16 cellular contexts compared by ENCODE assay signal in the genomic region with DNA sequence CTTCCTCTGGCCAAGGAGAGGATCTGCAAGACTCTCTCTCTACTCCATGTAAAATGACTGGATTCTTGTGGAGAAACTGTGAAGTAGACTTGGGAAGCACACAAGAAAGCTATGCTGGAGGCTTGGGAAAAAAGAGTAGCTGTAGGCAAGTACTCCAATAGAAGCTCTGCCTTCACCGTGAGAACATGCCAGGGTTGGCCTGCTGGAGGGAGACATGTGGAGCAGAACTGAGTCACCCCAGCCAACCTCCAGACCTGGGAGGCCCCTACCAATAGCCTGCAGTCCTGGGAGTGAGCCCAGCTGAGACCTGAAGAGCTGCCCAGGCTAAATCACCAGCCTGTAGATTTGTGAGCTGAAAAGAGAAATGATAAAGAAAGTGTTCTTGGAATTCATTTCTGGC.
DNase-seq lines count a peak whose midpoint lies in the region; ATAC-seq, FAIRE-seq and TF ChIP-seq lines count a peak whose summit lies in the region.
"Had no signal": no experiment of that assay in that cellular context is flagged by ENCODE, and none has a peak within 500 bp of the region (broad histone marks: within the 10 kb centered on the region; RNA-seq: fewer than 3 reads in every experiment).

No MANE protein-coding gene starts in this region.

- no peak for TF ChIP-seq RAD21 in HepG2 (CRISPR knock-in tag; IDR thresholded peaks at IDR 0.05)

- intact Hi-C loops in ascending aorta (cut with DNase I) (no loop called here), HepG2 (cut with micrococcal nuclease; ENCODE audit: unreplicated experiment) (no loop called here)
- intact Hi-C loops in activated CD4-positive, alpha-beta memory T cell treated with anti-CD3 and anti-CD28 coated beads for 36 hours (cut with micrococcal nuclease): no loop called here

- no peaks in the 10 kb centered on the region for H3K27me3 Mint-ChIP-seq in activated CD4-positive, alpha-beta memory T cell treated with anti-CD3 and anti-CD28 coated beads for 36 hours
- H3K27me3 Mint-ChIP-seq: dendritic cell treated with granulocyte-macrophage colony-stimulating factor and Interleukin-4, amounts not matched to agents 40 ng/mL and 50 ng/mL, for 4 days; naive B cell had no signal

- no peak for FAIRE-seq in HepG2 (lab: Jason Lieb, UNC)
- FAIRE-seq: small intestine had no signal

- ATAC-seq in HepG2: no peak

- TF ChIP-seq POLR2A in HepG2 (IDR thresholded peaks at IDR 0.05; ENCODE audit: insufficient read depth in 1 of 2, low read depth in 2 of 2, low read length in 2 of 2): no peak

- 0 out of 2 replicates have a peak, but pooled peaks cover under 1% of the 10 kb centered on the region for H3K36me3 ChIP-seq in GM23248 (ENCODE audit: low read depth)
- H3K36me3 ChIP-seq in ascending aorta: no peaks in the 10 kb centered on the region
- H3K36me3 ChIP-seq in HepG2 (replicated peaks in 1 of 2; ENCODE audit: control insufficient read depth in 1 of 2, insufficient read depth in 2 of 2, low read length in 2 of 2): peaks cover 16 to 69% of the 10 kb centered on the region in 2 experiments

- H3K36me3 Mint-ChIP-seq in activated CD4-positive, alpha-beta memory T cell treated with anti-CD3 and anti-CD28 coated beads for 36 hours: peaks cover 3% of the 10 kb centered on the region
- H3K36me3 Mint-ChIP-seq: naive B cell had no signal

- H3K27ac Mint-ChIP-seq in activated CD4-positive, alpha-beta memory T cell treated with anti-CD3 and anti-CD28 coated beads for 36 hours: no peak overlapping the region
- H3K27ac Mint-ChIP-seq: dendritic cell treated with granulocyte-macrophage colony-stimulating factor and Interleukin-4, amounts not matched to agents 40 ng/mL and 50 ng/mL, for 4 days had no signal

- H3K4me2 ChIP-seq in GM23248 (ENCODE audit: unreplicated experiment) (peak overlapping the region; percentile 44), HepG2 (ENCODE audit: low read depth, low read length) (no peak overlapping the region)

- H3K9me3 Mint-ChIP-seq in activated CD4-positive, alpha-beta memory T cell treated with anti-CD3 and anti-CD28 coated beads for 36 hours: no peaks in the 10 kb centered on the region
- H3K9me3 Mint-ChIP-seq: dendritic cell treated with granulocyte-macrophage colony-stimulating factor and Interleukin-4, amounts not matched to agents 40 ng/mL and 50 ng/mL, for 4 days had no signal

- H3K9me3 ChIP-seq in GM23248 (ENCODE audit: low read depth): no peaks in the 10 kb centered on the region
- no peaks in the 10 kb centered on the region for H3K9me3 ChIP-seq in ascending aorta
- no peaks in the 10 kb centered on the region for H3K9me3 ChIP-seq in HepG2 (ENCODE audit: low read length)
- H3K9me3 ChIP-seq: Caco-2 had no signal

- CTCF ChIA-PET in HepG2 (lab: Yijun Ruan, JAX; ENCODE audit: low intra/inter-chr PET ratio, low total read pairs): no interaction called here
- CTCF ChIA-PET in activated CD4-positive, alpha-beta memory T cell treated with anti-CD3 and anti-CD28 coated beads for 36 hours (lab: Charles Lee): no interaction called here

- H3K79me2 ChIP-seq in GM23248 (ENCODE audit: insufficient read depth) (no peaks in the 10 kb centered on the region), HepG2 (ENCODE audit: insufficient read depth, low read length) (no peaks in the 10 kb centered on the region)

- H3K4me3 ChIP-seq in GM23248 (no peak overlapping the region), ascending aorta (no peak overlapping the region), fibroblast of villous mesenchyme (ENCODE audit: low read depth, low read length) (no peak overlapping the region), skeletal muscle cell (ENCODE audit: low read depth, low read length) (no peak overlapping the region), HepG2 (replicated peaks in 1 of 3; ENCODE audit: insufficient read depth in 1 of 3, low read depth in 2 of 3, low read length in 3 of 3) (no peak overlapping the region)

- H3K4me1 Mint-ChIP-seq in activated CD4-positive, alpha-beta memory T cell treated with anti-CD3 and anti-CD28 coated beads for 36 hours (ENCODE audit: low read depth): no peaks in the 10 kb centered on the region
- H3K4me1 Mint-ChIP-seq: naive B cell had no signal

- H2AFZ ChIP-seq in GM23248: 0 out of 2 replicates have a peak overlapping the region, but pooled peaks have one; percentile 20
- H2AFZ ChIP-seq in HepG2 (ENCODE audit: low read length): no peak overlapping the region

- H3K4me3 Mint-ChIP-seq in activated CD4-positive, alpha-beta memory T cell treated with anti-CD3 and anti-CD28 coated beads for 36 hours: no peak overlapping the region
- H3K4me3 Mint-ChIP-seq: dendritic cell treated with granulocyte-macrophage colony-stimulating factor and Interleukin-4, amounts not matched to agents 40 ng/mL and 50 ng/mL, for 4 days; naive B cell had no signal

- H3K27me3 ChIP-seq in GM23248 (replicated peaks; ENCODE audit: insufficient read depth): no peaks in the 10 kb centered on the region
- no peaks in the 10 kb centered on the region for H3K27me3 ChIP-seq in ascending aorta
- H3K27me3 ChIP-seq in HepG2 (ENCODE audit: control insufficient read depth in 1 of 2, insufficient read depth in 2 of 2, low read length in 2 of 2): no peaks in the 10 kb centered on the region

- peaks cover 18% of the 10 kb centered on the region for H3K4me1 ChIP-seq in GM23248 (ENCODE audit: insufficient read depth)
- peaks cover 7 to 9% of the 10 kb centered on the region in 2 donors for H3K4me1 ChIP-seq in ascending aorta
- no peaks in the 10 kb centered on the region for H3K4me1 ChIP-seq in HepG2 (ENCODE audit: insufficient read depth, low read length)
- H3K4me1 ChIP-seq: Caco-2 had no signal

- H3K9ac ChIP-seq in GM23248 (peak overlapping the region; percentile 20; the same call in 1 of the 2 replicates), HepG2 (ENCODE audit: insufficient read depth, low read depth, low read length) (no peak overlapping the region)

- H4K20me1 ChIP-seq in GM23248 (ENCODE audit: insufficient read depth) (no peaks in the 10 kb centered on the region), HepG2 (ENCODE audit: insufficient read depth, low read length) (no peaks in the 10 kb centered on the region)

- peaks cover 16% of the 10 kb centered on the region; the same call in 1 of the 2 replicates for H3F3A ChIP-seq in GM23248 (ENCODE audit: insufficient read depth)

- H3K9me2 ChIP-seq in GM23248 (ENCODE audit: insufficient read depth): 0 out of 2 replicates have a peak, but pooled peaks cover 2% of the 10 kb centered on the region

- no TSS peak for BruUV-seq in HepG2 (replicated peaks; lab: Mats Ljungman, UMichigan)

- POLR2A ChIA-PET in HepG2 (lab: Yijun Ruan, JAX): no interaction called here
- POLR2A ChIA-PET in activated CD4-positive, alpha-beta memory T cell treated with anti-CD3 and anti-CD28 coated beads for 36 hours (lab: Charles Lee): no interaction called here

- peak overlapping the region; percentile 69 for H3K27ac ChIP-seq in GM23248
- H3K27ac ChIP-seq in ascending aorta: peak overlapping the region; percentile 56 to 78
- no peak overlapping the region for H3K27ac ChIP-seq in HepG2 (ENCODE audit: extremely low read length, insufficient read depth, low read length)
- H3K27ac ChIP-seq: VCaP had no signal

- in situ Hi-C loops in GM23248 (cut with MboI) (no loop called here), HepG2 (cut with HindIII; ENCODE audit: extremely low pct_ligation_motif_present, low pct_unique_long_range_greater_than_20kb) (no loop called here)

- no peak for TF ChIP-seq EP300 in HepG2 (IDR thresholded peaks at IDR 0.05; ENCODE audit: low read depth in 2 of 2, low read length in 2 of 2)
- TF ChIP-seq EP300 in HepG2 (CRISPR knock-in tag; IDR thresholded peaks at IDR 0.05; ENCODE audit: borderline replicate concordance): no peak

- TF ChIP-seq CTCF in ascending aorta (IDR thresholded peaks at IDR 0.05) (no peak), fibroblast of villous mesenchyme (IDR thresholded peaks at IDR 0.05; ENCODE audit: insufficient read depth, low read depth, low read length) (no peak), HepG2 (CRISPR knock-in tag; IDR thresholded peaks at IDR 0.05) (no peak)

- DNase-seq in GM23248 (peak; percentile 93), ascending aorta (ENCODE audit: low spot score in 2 of 2) (peak in 1 of 2 donors; percentile 81), fibroblast of villous mesenchyme (ENCODE audit: low read depth) (peak; percentile 73), skeletal muscle cell (ENCODE audit: low read depth) (peak; percentile 62), HepG2 (ENCODE audit: low spot score) (no peak), NOMO-1 treated with DMSO at 0.1 percent for 48 hours (lab: John Stamatoyannopoulos, UW; ENCODE audit: unreplicated experiment) (no peak), DMS79 treated with DMSO at 0.1 percent for 48 hours (lab: John Stamatoyannopoulos, UW) (no peak)
- DNase-seq in activated CD4-positive, alpha-beta memory T cell treated with anti-CD3 and anti-CD28 coated beads for 36 hours: no peak
- DNase-seq: Caco-2, MM.1S, naive B cell, NCI-H510A, SHP77 treated with DMSO at 0.1 percent for 48 hours, small intestine had no signal

- WGBS in GM23248 (ENCODE audit: low coverage in 1 of 2, low lambda C conversion rate in 2 of 2, missing lambda C conversion rate in 2 of 2), 2 experiments: 13% methylated on average over 1 of the region's 1 CpG
- 100% methylated on average over 1 of the region's 1 CpG for WGBS in HepG2 (ENCODE audit: low lambda C conversion rate)

TF ChIP-seq in HepG2, 621 proteins besides CTCF, POLR2A, EP300 and RAD21 (continues in another document):
- no peak for TF ChIP-seq ZNF747 (CRISPR knock-in tag; IDR thresholded peaks at IDR 0.05; ENCODE audit: borderline replicate concordance)
- TF ChIP-seq CREBL2 (CRISPR knock-in tag; IDR thresholded peaks at IDR 0.05; ENCODE audit: borderline replicate concordance): no peak
- TF ChIP-seq MAX (IDR thresholded peaks at IDR 0.05): no peak
- TF ChIP-seq SRSF1 (optimal IDR thresholded peaks at IDR 0.05; ENCODE audit: low read depth, low read length): no peak
- no peak for TF ChIP-seq SYNCRIP (IDR thresholded peaks at IDR 0.05; ENCODE audit: insufficient read depth, low read depth, low read length)
- TF ChIP-seq, protein P1, sequence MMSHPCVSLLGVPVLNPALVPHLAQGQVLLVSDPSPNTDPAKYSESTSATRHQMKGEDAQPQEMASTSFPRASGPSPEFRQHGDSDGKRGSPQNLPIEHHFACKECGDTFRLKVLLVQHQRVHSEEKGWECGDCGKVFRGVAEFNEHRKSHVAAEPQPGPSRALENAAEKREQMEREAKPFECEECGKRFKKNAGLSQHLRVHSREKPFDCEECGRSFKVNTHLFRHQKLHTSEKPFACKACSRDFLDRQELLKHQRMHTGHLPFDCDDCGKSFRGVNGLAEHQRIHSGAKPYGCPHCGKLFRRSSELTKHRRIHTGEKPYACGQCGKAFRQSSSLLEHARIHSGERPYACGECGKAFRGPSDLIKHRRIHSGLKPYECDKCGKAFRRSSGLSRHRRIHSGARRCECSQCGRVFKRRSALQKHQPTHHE (CRISPR knock-in tag; IDR thresholded peaks at IDR 0.05; ENCODE audit: borderline replicate concordance): no peak

Comparison
In these comparisons a context has a peak if more than half of its experiments do, and no peak if none do; other contexts are left out.
1. DNase-seq: peak in GM23248 (single experiment), fibroblast of villous mesenchyme (single experiment) and skeletal muscle cell (single experiment); none in HepG2 (single experiment), NOMO-1 treated with DMSO at 0.1 percent for 48 hours (single experiment), DMS79 treated with DMSO at 0.1 percent for 48 hours (single experiment) and activated CD4-positive, alpha-beta memory T cell treated with anti-CD3 and anti-CD28 coated beads for 36 hours (single experiment).